In the genomic region with DNA sequence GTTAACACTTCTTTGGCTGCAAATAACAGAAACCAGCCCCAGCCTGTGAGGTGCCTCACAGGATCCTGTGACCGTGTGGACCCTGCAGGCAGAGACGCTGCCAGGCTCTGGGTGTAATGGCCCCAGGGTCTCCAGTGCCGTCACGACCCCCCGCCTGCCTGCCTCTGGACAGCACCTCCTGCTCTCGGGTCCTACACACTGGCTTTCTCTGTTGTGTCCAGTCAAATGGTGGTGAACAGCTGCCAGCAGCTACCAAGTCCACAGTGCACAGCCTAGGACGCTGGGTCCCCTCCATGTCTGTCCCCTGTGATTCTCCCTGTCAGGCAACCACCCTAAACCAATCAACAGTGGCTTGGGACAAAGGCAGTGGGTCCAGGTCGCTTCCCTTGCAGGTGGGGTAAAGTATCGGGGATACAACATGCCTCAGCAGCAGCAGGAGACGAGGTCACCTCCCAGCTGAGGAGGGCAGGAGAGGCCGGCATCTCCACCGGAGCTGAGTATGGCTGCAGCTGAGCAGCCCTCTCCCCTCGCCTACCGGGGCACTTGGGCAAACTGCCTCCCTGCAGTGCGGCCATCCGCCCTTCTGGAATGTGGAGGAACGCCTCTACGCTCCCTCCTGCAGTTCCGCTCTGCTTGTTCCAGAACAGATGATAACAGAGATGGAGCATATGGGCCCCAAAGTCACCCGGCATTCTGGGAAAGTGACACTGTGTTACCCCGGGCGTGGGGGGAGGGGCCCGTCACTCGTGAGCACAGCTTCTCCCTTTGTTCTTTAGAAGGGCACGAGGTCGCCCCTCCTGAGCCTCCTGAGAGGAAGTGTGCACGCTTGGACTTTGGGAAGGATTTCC, we compare ENCODE assay signal across 24 cellular contexts. TPM values are rescaled to one million over a fixed set of nuclear protein-coding genes. Genes with fewer than 3 reads are reported as not detected.
DNase-seq lines count a peak whose midpoint lies in the region; FAIRE-seq and TF ChIP-seq lines count a peak whose summit lies in the region.
"Had no signal": no experiment of that assay in that cellular context is flagged by ENCODE, and none has a peak within 500 bp of the region (broad histone marks: within the 10 kb centered on the region; RNA-seq: fewer than 3 reads in every experiment).

No MANE protein-coding gene starts in this region.

- no peak for TF ChIP-seq POLR2A in H1 (IDR thresholded peaks at IDR 0.05; ENCODE audit: control extremely low read depth in 1 of 2, low read depth in 2 of 2, low read length in 2 of 2)

- H2AK5ac ChIP-seq in H1 (ENCODE audit: low read depth, low read length): peak overlapping the region; percentile 7; the same call in 1 of the 2 replicates

- H3K79me1 ChIP-seq in H1 (ENCODE audit: low read depth, low read length): no peaks in the 10 kb centered on the region

- DNase-seq in NCI-H2171 (lab: John Stamatoyannopoulos, UW) (peak; percentile 79), H1 (ENCODE audit: low read depth in 1 of 2, low spot score in 2 of 2) (peak in 1 of 2 experiments; percentile 78), nephron progenitor cell (no peak), hepatic stellate cell (ENCODE audit: low spot score) (no peak), SKM-1 treated with dmso at 0.1 percent for 144 hours (lab: John Stamatoyannopoulos, UW; ENCODE audit: unreplicated experiment) (no peak), SW480 (ENCODE audit: low spot score) (no peak), Kasumi-1 (lab: John Stamatoyannopoulos, UW) (no peak)
- DNase-seq: activated CD8-positive, alpha-beta T cell treated with anti-CD3 and anti-CD28 coated beads for 36 hours; activated T-cell treated with anti-CD3 and anti-CD28 coated beads, Interleukin-2, amount 50 U/mL, for 48 hours; body of pancreas; foreskin melanocyte; NCI-H146; NCI-H345; posterior cingulate gyrus had no signal

- no peaks in the 10 kb centered on the region for H3K27me3 ChIP-seq in BLaER1 treated with 17β-estradiol and CSF1 and Interleukin-3, amounts not matched to agents 10 nM and 100 nM
- H3K27me3 ChIP-seq in H1 (replicated peaks in 1 of 4; ENCODE audit: control insufficient read depth in 3 of 4, extremely low read depth in 1 of 4, insufficient read depth in 3 of 4, low read length in 3 of 4): no peaks in the 10 kb centered on the region; a peak in 2 of 7 replicates
- H3K27me3 ChIP-seq: body of pancreas had no signal

- peaks cover 16% of the 10 kb centered on the region for H3K27me3 Mint-ChIP-seq in nephron progenitor cell (ENCODE audit: low read depth, poor library complexity)
- H3K27me3 Mint-ChIP-seq: activated CD8-positive, alpha-beta T cell treated with anti-CD3 and anti-CD28 coated beads for 36 hours; activated naive CD8-positive, alpha-beta T cell; dendritic cell treated with granulocyte-macrophage colony-stimulating factor and Interleukin-4, amounts not matched to agents 40 ng/mL and 50 ng/mL, for 4 days had no signal

- peak overlapping the region in 7 of 11 experiments; percentile 6 to 66 (median 56); a peak in 10 of 22 replicates for H3K27ac ChIP-seq in BLaER1 treated with 17β-estradiol and CSF1 and Interleukin-3, amounts not matched to agents 10 nM and 100 nM
- H3K27ac ChIP-seq in H1 (ENCODE audit: low read depth, low read length): peak overlapping the region; percentile 29; the same call in 1 of the 2 replicates
- H3K27ac ChIP-seq: body of pancreas, epithelial cell of prostate had no signal

- H3K79me2 ChIP-seq in H1 (ENCODE audit: control insufficient read depth in 1 of 2, insufficient read depth in 2 of 2, low read length in 2 of 2): no peaks in the 10 kb centered on the region

- POLR2A ChIA-PET in H1 (lab: Charles Lee; ENCODE audit: partially characterized antibody): interaction anchor here (1.0 kb wide), 1 partner anchor 13 kb away, joined by 3 read pairs; no protein-coding TSS in a partner anchor

- TF ChIP-seq EP300 in H1 (IDR thresholded peaks at IDR 0.05; ENCODE audit: borderline replicate concordance in 1 of 2, low read depth in 2 of 2, low read length in 2 of 2): no peak

- H3K23me2 ChIP-seq in H1 (ENCODE audit: low read depth, low read length): no peaks in the 10 kb centered on the region

- H2BK12ac ChIP-seq in H1 (ENCODE audit: low read depth, low read length): peak overlapping the region; percentile 63; the same call in 1 of the 2 replicates

- no peak for TF ChIP-seq CTCF in H1 (IDR thresholded peaks at IDR 0.05; ENCODE audit: control extremely low read depth in 1 of 3, insufficient read depth in 1 of 3, low read depth in 1 of 3, low read length in 3 of 3)
- no peak for TF ChIP-seq CTCF in nephron progenitor cell (IDR thresholded peaks at IDR 0.05)

- no peak overlapping the region for H4K5ac ChIP-seq in H1 (ENCODE audit: insufficient read length, low read depth, low read length)

- peaks cover 53% of the 10 kb centered on the region for H3K4me1 Mint-ChIP-seq in nephron progenitor cell

- 0 out of 2 replicates have a peak overlapping the region, but pooled peaks have one; percentile 36 for H2BK15ac ChIP-seq in H1 (ENCODE audit: low read length)

- peak overlapping the region; percentile 54 to 91 (median 74) for H3K4me2 ChIP-seq in BLaER1 treated with 17β-estradiol and CSF1 and Interleukin-3, amounts not matched to agents 10 nM and 100 nM
- H3K4me2 ChIP-seq in H1 (ENCODE audit: insufficient read depth in 1 of 2, low read depth in 2 of 2, low read length in 2 of 2): peak overlapping the region; percentile 30 to 41; a peak in 2 of 4 replicates

- peaks cover 16% of the 10 kb centered on the region for H3K36me3 Mint-ChIP-seq in nephron progenitor cell (ENCODE audit: low read depth)

- H3K56ac ChIP-seq in H1 (replicated peaks; ENCODE audit: insufficient read length, low read depth, low read length): no peak overlapping the region

- no peak overlapping the region for H3K14ac ChIP-seq in H1 (ENCODE audit: insufficient read length)

- no peak overlapping the region; the same call in 1 of the 2 replicates for H4K8ac ChIP-seq in H1 (ENCODE audit: extremely low read depth, insufficient read depth, low read length)

- H4K91ac ChIP-seq in H1 (replicated peaks; ENCODE audit: insufficient read length, low read length): peak overlapping the region; percentile 75

- 56% methylated on average over 26 of the region's 27 CpGs; no CpG with 5 or more reads in 1 of the 2 experiments for WGBS in H1 (ENCODE audit: extremely low coverage in 1 of 2, insufficient coverage in 1 of 2, insufficient read length in 1 of 2, insufficient replicate concordance in 2 of 2, low coverage in 1 of 2, low lambda C conversion rate in 2 of 2, missing lambda C conversion rate in 1 of 2), 2 experiments

- no peak overlapping the region for H3K27ac Mint-ChIP-seq in nephron progenitor cell
- H3K27ac Mint-ChIP-seq: activated CD8-positive, alpha-beta T cell treated with anti-CD3 and anti-CD28 coated beads for 36 hours; activated naive CD8-positive, alpha-beta T cell; dendritic cell treated with granulocyte-macrophage colony-stimulating factor and Interleukin-4, amounts not matched to agents 40 ng/mL and 50 ng/mL, for 4 days had no signal

- H2AFZ ChIP-seq in H1 (ENCODE audit: low read length): no peak overlapping the region

- peak overlapping the region in 2 of 11 experiments; percentile 15 to 67; a peak in 4 of 22 replicates for H3K9ac ChIP-seq in BLaER1 treated with 17β-estradiol and CSF1 and Interleukin-3, amounts not matched to agents 10 nM and 100 nM
- no peak overlapping the region for H3K9ac ChIP-seq in H1 (replicated peaks in 1 of 4; ENCODE audit: extremely low read depth in 1 of 4, low read depth in 3 of 4, low read length in 3 of 4)

- H3K4ac ChIP-seq in H1 (replicated peaks; ENCODE audit: insufficient read length, low read depth, low read length): peak overlapping the region; percentile 59

- H3K36me3 ChIP-seq in BLaER1 treated with 17β-estradiol and CSF1 and Interleukin-3, amounts not matched to agents 10 nM and 100 nM: peaks cover 0 to 10% (median 0%) of the 10 kb centered on the region in 11 experiments; a peak in 2 of 22 replicates
- H3K36me3 ChIP-seq in H1 (ENCODE audit: control insufficient read depth in 2 of 4, insufficient read depth in 4 of 4, low read length in 3 of 4): no peaks in the 10 kb centered on the region

- no peaks in the 10 kb centered on the region for H3K9me3 ChIP-seq in BLaER1 treated with 17β-estradiol and CSF1 and Interleukin-3, amounts not matched to agents 10 nM and 100 nM (replicated peaks in 1 of 11)
- H3K9me3 ChIP-seq in H1 (ENCODE audit: insufficient read depth in 2 of 2, low read depth in 1 of 2, low read length in 1 of 2): no peaks in the 10 kb centered on the region
- H3K9me3 ChIP-seq: body of pancreas had no signal

- no peaks in the 10 kb centered on the region for H3K9me3 Mint-ChIP-seq in nephron progenitor cell
- H3K9me3 Mint-ChIP-seq: activated CD8-positive, alpha-beta T cell treated with anti-CD3 and anti-CD28 coated beads for 36 hours; dendritic cell treated with granulocyte-macrophage colony-stimulating factor and Interleukin-4, amounts not matched to agents 40 ng/mL and 50 ng/mL, for 4 days had no signal

- peak overlapping the region; percentile 29; the same call in 1 of the 2 replicates for H2BK20ac ChIP-seq in H1 (ENCODE audit: low read length)

- CTCF ChIA-PET in H1 (lab: Charles Lee; ENCODE audit: partially characterized antibody): interaction anchor here (0.5 to 2.0 kb wide), 3 partner anchors 11 to 1697 kb away, joined by 3 to 7 read pairs (median 3); no protein-coding TSS in a partner anchor

- peak overlapping the region; percentile 7 for H2BK120ac ChIP-seq in H1 (replicated peaks; ENCODE audit: low read depth, low read length)

- FAIRE-seq in H1 (lab: Jason Lieb, UNC): no peak
- FAIRE-seq: GM18507, urothelium cell line had no signal

- 0 out of 4 replicates have a peak, but pooled peaks of 1 of the 2 experiments have one; percentile 10 for TF ChIP-seq RAD21 in H1 (IDR thresholded peaks at IDR 0.05 in 1 of 2, conservative IDR thresholded peaks at IDR 0.05 in 1 of 2; ENCODE audit: low read depth in 2 of 2, low read length in 2 of 2)

- H3K4me3 ChIP-seq in BLaER1 treated with 17β-estradiol and CSF1 and Interleukin-3, amounts not matched to agents 10 nM and 100 nM: no peak overlapping the region
- H3K4me3 ChIP-seq in H1 (ENCODE audit: extremely low read depth in 1 of 4, insufficient read depth in 2 of 4, low read depth in 3 of 4, low read length in 4 of 4): no peak overlapping the region
- H3K4me3 ChIP-seq: body of pancreas had no signal

- H2BK5ac ChIP-seq in H1 (ENCODE audit: low read depth, low read length): peak overlapping the region; percentile 87; the same call in 1 of the 2 replicates

- no peak overlapping the region for H3K23ac ChIP-seq in H1 (ENCODE audit: insufficient read length)

- H3K4me1 ChIP-seq in BLaER1 treated with 17β-estradiol and CSF1 and Interleukin-3, amounts not matched to agents 10 nM and 100 nM: peaks cover 26 to 71% (median 56%) of the 10 kb centered on the region in 10 experiments
- H3K4me1 ChIP-seq in H1 (replicated peaks in 1 of 4; ENCODE audit: control insufficient read depth in 3 of 4, insufficient read depth in 4 of 4, low read length in 3 of 4): peaks cover 0 to 24% (median 18%) of the 10 kb centered on the region in 4 experiments; a peak in 6 of 7 replicates
- H3K4me1 ChIP-seq: body of pancreas had no signal

- H3K18ac ChIP-seq in H1 (ENCODE audit: extremely low read depth, low read length): peak overlapping the region; percentile 80

- peaks cover 0 to 25% (median 0%) of the 10 kb centered on the region in 11 experiments; a peak in 3 of 22 replicates for H4K20me1 ChIP-seq in BLaER1 treated with 17β-estradiol and CSF1 and Interleukin-3, amounts not matched to agents 10 nM and 100 nM
- peaks cover 0 to 2% of the 10 kb centered on the region in 2 experiments for H4K20me1 ChIP-seq in H1 (replicated peaks in 1 of 2; ENCODE audit: control insufficient read depth in 1 of 2, insufficient read depth in 2 of 2, low read length in 2 of 2)

- peak overlapping the region; percentile 44 for H3K4me3 Mint-ChIP-seq in nephron progenitor cell
- H3K4me3 Mint-ChIP-seq: activated CD8-positive, alpha-beta T cell treated with anti-CD3 and anti-CD28 coated beads for 36 hours; activated naive CD8-positive, alpha-beta T cell; dendritic cell treated with granulocyte-macrophage colony-stimulating factor and Interleukin-4, amounts not matched to agents 40 ng/mL and 50 ng/mL, for 4 days had no signal

RNA-seq across cellular contexts. Expression of a gene that starts 21.1 kb away (rescaled TPM):
- total RNA-seq in H1 (2021; fragmentation: NEBNext Ultra II Directional; extraction: Animal tissue kit (Norgen Biotek cat#: 25700)): 0.11 TPM in 2 replicates
- 0.03 and 0.08 TPM in 2 replicates for polyA plus RNA-seq in H1 (2011; rRNA removed)
- 0.05 TPM for polyA plus RNA-seq in H1 (2011; cell fraction: cytosol; rRNA removed)
- 0.13 TPM for polyA plus RNA-seq in H1 (2011; cell fraction: nucleus; rRNA removed)
- 0.06 to 0.12 TPM (median 0.07 TPM) in 3 of 4 replicates, not detected in the other for polyA plus RNA-seq in H1 (2012, experiment 1 of 2)
- not detected for polyA plus RNA-seq in H1 (2012, experiment 2 of 2)
- polyA plus RNA-seq in H1 (2013, experiment 1 of 2): 0.04 TPM
- polyA plus RNA-seq in H1 (2013, experiment 2 of 2): 0.04 TPM
- polyA minus RNA-seq in H1 (2011; rRNA and poly(A)+ RNA removed): not detected in 2 replicates
- polyA minus RNA-seq in H1 (2011; cell fraction: cytosol; rRNA and poly(A)+ RNA removed): not detected
- 0.40 TPM for polyA minus RNA-seq in H1 (2011; cell fraction: nucleus; rRNA and poly(A)+ RNA removed)
- total RNA-seq: HT1080 had no signal

RNA-seq across cellular contexts. Expression of a gene that starts 35.6 kb away (rescaled TPM):
- not detected in 2 replicates for total RNA-seq in H1 (2021; fragmentation: NEBNext Ultra II Directional; extraction: Animal tissue kit (Norgen Biotek cat#: 25700))
- not detected in 2 replicates for polyA plus RNA-seq in H1 (2011; rRNA removed)
- polyA plus RNA-seq in H1 (2011; cell fraction: cytosol; rRNA removed): not detected
- polyA plus RNA-seq in H1 (2011; cell fraction: nucleus; rRNA removed): not detected
- polyA plus RNA-seq in H1 (2012, experiment 1 of 2): not detected in 4 replicates
- not detected for polyA plus RNA-seq in H1 (2012, experiment 2 of 2)
- polyA plus RNA-seq in H1 (2013, experiment 1 of 2): not detected
- polyA plus RNA-seq in H1 (2013, experiment 2 of 2): not detected
- polyA minus RNA-seq in H1 (2011; rRNA and poly(A)+ RNA removed): under 0.01 TPM in 1 of 2 replicates, not detected in the other
- not detected for polyA minus RNA-seq in H1 (2011; cell fraction: cytosol; rRNA and poly(A)+ RNA removed)
- polyA minus RNA-seq in H1 (2011; cell fraction: nucleus; rRNA and poly(A)+ RNA removed): not detected
- total RNA-seq: activated CD8-positive, alpha-beta T cell treated with anti-CD3 and anti-CD28 coated beads for 36 hours; body of pancreas; HT1080; lower leg skin; myocyte; T-helper 1 cell treated with Interleukin-12 subunit alpha and Interleukin-12 subunit beta and Interleukin-4 antibody, amounts not matched to agents 30 ng/mL and 1 ng/mL, for 36 hours had no signal
